15 cellular contexts compared by ENCODE assay signal in the genomic region with DNA sequence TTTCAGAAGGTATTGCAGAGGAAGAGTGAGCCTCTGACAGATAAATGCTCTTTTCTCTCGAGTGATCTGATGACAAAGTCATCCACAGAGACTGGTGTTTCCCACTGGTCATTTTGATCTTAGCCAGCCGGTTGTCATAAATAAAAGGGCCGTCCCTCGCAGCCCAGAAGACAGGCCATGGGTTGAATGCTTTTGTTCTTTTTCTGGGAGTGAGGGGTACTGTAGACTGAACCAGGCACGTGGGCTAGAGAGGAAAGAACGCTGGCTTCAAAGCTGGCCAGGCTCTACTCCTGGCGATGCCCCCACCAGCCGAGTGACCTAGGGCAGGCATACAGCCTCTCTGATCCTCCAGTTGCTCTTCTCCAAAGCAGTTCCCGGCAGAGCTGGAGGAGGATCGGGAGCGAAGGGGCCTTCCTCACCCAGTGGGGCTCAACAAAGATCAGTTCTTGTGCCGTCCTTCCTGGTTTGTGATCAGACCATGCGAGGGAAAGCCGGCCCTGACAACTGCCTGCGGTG.
DNase-seq lines count a peak whose midpoint lies in the region; ATAC-seq, FAIRE-seq and TF ChIP-seq lines count a peak whose summit lies in the region.
"Had no signal": no experiment of that assay in that cellular context is flagged by ENCODE, and none has a peak within 500 bp of the region (broad histone marks: within the 10 kb centered on the region; RNA-seq: fewer than 3 reads in every experiment).

No MANE protein-coding gene starts in this region.

- POLR2A ChIA-PET in A549 (lab: Yijun Ruan, JAX), result no interaction called here
- POLR2A ChIA-PET in PC-9 (lab: Charles Lee; ENCODE audit: unreplicated experiment), result no interaction called here

- no peaks in the 10 kb centered on the region for H3K79me2 ChIP-seq in PC-9 (ENCODE audit: low read depth)
- no peaks in the 10 kb centered on the region for H3K79me2 ChIP-seq in neural progenitor cell (ENCODE audit: low read depth)

- H3K9ac ChIP-seq in mesenchymal stem cell (ENCODE audit: low read length) (no peak overlapping the region), neural progenitor cell (no peak overlapping the region)

- no TSS peak for BruUV-seq in PC-9 (replicated peaks; lab: Mats Ljungman, UMichigan)

- TF ChIP-seq CTCF in A549 (IDR thresholded peaks at IDR 0.05) (no peak), PC-9 (conservative IDR thresholded peaks at IDR 0.05) (no peak), gastrocnemius medialis (IDR thresholded peaks at IDR 0.05 in 4 of 5, conservative IDR thresholded peaks at IDR 0.05 in 1 of 5) (no peak), neural progenitor cell (IDR thresholded peaks at IDR 0.05) (no peak)

- H2BK15ac ChIP-seq in mesenchymal stem cell (ENCODE audit: low read depth, poor library complexity, severe bottlenecking), result no peak overlapping the region

- peak overlapping the region; percentile 1 for H4K91ac ChIP-seq in mesenchymal stem cell (ENCODE audit: low read length)

- H4K20me1 ChIP-seq in PC-9 (ENCODE audit: insufficient read depth), result no peaks in the 10 kb centered on the region
- H4K20me1 ChIP-seq in neural progenitor cell (ENCODE audit: low read depth), result no peaks in the 10 kb centered on the region

- no peak overlapping the region for H2BK5ac ChIP-seq in mesenchymal stem cell (ENCODE audit: low read depth, low read length, poor library complexity, severe bottlenecking)

- intact Hi-C loops in PC-9 (cut with micrococcal nuclease; ENCODE audit: unreplicated experiment), result no loop called here
- intact Hi-C loops in gastrocnemius medialis (cut with DNase I; ENCODE audit: low total_unique reads), result no loop called here

- DNase-seq in A549 (ENCODE audit: low read depth in 1 of 2, low spot score in 1 of 2) (no peak), PC-9 (no peak), mesenchymal stem cell (no peak), gastrocnemius medialis (no peak), NCI-H748 (lab: John Stamatoyannopoulos, UW; ENCODE audit: unreplicated experiment) (no peak), neural progenitor cell (ENCODE audit: low spot score) (no peak)
- no peak for DNase-seq in stimulated activated CD4-positive, alpha-beta T cell treated with anti-CD3 and anti-CD28 coated beads, Interleukin-2, amount 100 ng/mL, for 24 hours
- DNase-seq: AML-193; CD4-positive, CD25-positive, alpha-beta regulatory T cell; KBM-7; NCI-H1105; NCI-H1694 treated with DMSO at 0.1 percent for 48 hours; NCI-H446; PC-3 had no signal

- peak overlapping the region in 1 of 2 experiments; percentile 41 for H3K4ac ChIP-seq in mesenchymal stem cell (ENCODE audit: low read depth in 1 of 2, low read length in 2 of 2)

- peaks cover 5% of the 10 kb centered on the region for H3K27me3 Mint-ChIP-seq in neural progenitor cell (ENCODE audit: insufficient read depth, low read depth)

- TF ChIP-seq RAD21 in A549 (conservative IDR thresholded peaks at IDR 0.05 in 1 of 2, IDR thresholded peaks at IDR 0.05 in 1 of 2), result no peak

- H3K4me3 ChIP-seq in A549 (no peak overlapping the region), PC-9 (no peak overlapping the region), mesenchymal stem cell (ENCODE audit: insufficient read depth in 1 of 2, low read depth in 1 of 2, low read length in 2 of 2) (no peak overlapping the region), gastrocnemius medialis (no peak overlapping the region), neural progenitor cell (no peak overlapping the region)

- H3K79me1 ChIP-seq in mesenchymal stem cell (replicated peaks; ENCODE audit: low read length, poor library complexity, severe bottlenecking), result no peaks in the 10 kb centered on the region

- in situ Hi-C loops in gastrocnemius medialis (cut with MboI; ENCODE audit: low sequenced_read_pairs in 4 of 4), result no loop called here

- H4K8ac ChIP-seq in mesenchymal stem cell (ENCODE audit: low read length), result no peak overlapping the region

- no peaks in the 10 kb centered on the region for H3K9me3 ChIP-seq in A549
- no peaks in the 10 kb centered on the region for H3K9me3 ChIP-seq in PC-9 (ENCODE audit: insufficient read depth, low read depth)
- no peaks in the 10 kb centered on the region for H3K9me3 ChIP-seq in mesenchymal stem cell (ENCODE audit: control insufficient read depth, low read length)
- H3K9me3 ChIP-seq in gastrocnemius medialis, result no peaks in the 10 kb centered on the region
- H3K9me3 ChIP-seq in neural progenitor cell (ENCODE audit: low read depth), result no peaks in the 10 kb centered on the region

- H2AFZ ChIP-seq in PC-9 (no peak overlapping the region), mesenchymal stem cell (ENCODE audit: low read depth, low read length) (no peak overlapping the region), neural progenitor cell (replicated peaks) (no peak overlapping the region)

- H2AK5ac ChIP-seq in mesenchymal stem cell (ENCODE audit: low read length, severe bottlenecking), result peak overlapping the region; percentile 50

- TF ChIP-seq POLR2A in A549 (IDR thresholded peaks at IDR 0.05; ENCODE audit: low read length) (no peak), gastrocnemius medialis (IDR thresholded peaks at IDR 0.05) (no peak)

- H3K4me2 ChIP-seq in A549, result no peak overlapping the region
- H3K4me2 ChIP-seq in PC-9, result 0 out of 2 replicates have a peak overlapping the region, but pooled peaks have one; percentile 65
- H3K4me2 ChIP-seq in mesenchymal stem cell (ENCODE audit: low read length, poor library complexity, severe bottlenecking), result no peak overlapping the region
- no peak overlapping the region for H3K4me2 ChIP-seq in neural progenitor cell

- H3K9me2 ChIP-seq in PC-9 (ENCODE audit: insufficient read depth), result no peaks in the 10 kb centered on the region

- no peak overlapping the region for H3K4me3 Mint-ChIP-seq in neural progenitor cell
- H3K4me3 Mint-ChIP-seq: CD4-positive, CD25-positive, alpha-beta regulatory T cell had no signal

- CTCF ChIA-PET in A549 (lab: Yijun Ruan, JAX) (interaction anchor here (4.0 kb wide), 1 partner anchor 12 kb away, joined by 19 read pairs; no protein-coding TSS in a partner anchor), PC-9 (lab: Charles Lee) (no interaction called here)

- no peaks in the 10 kb centered on the region for H3K36me3 Mint-ChIP-seq in neural progenitor cell
- H3K36me3 Mint-ChIP-seq: CD4-positive, CD25-positive, alpha-beta regulatory T cell had no signal

- no peak overlapping the region for H3K14ac ChIP-seq in mesenchymal stem cell (ENCODE audit: low read length in 2 of 2)

- no peak for TF ChIP-seq EP300 in A549 (IDR thresholded peaks at IDR 0.05)

- ATAC-seq in A549 (no peak), gastrocnemius medialis (no peak), GM19023 (IDR thresholded peaks at IDR 0.05; ENCODE audit: unreplicated experiment) (no peak)

- WGBS in A549 (ENCODE audit: missing lambda C conversion rate), result 85% methylated on average over 13 of the region's 15 CpGs
- WGBS in mesenchymal stem cell, result 70% methylated on average over 15 of the region's 15 CpGs

- H2BK120ac ChIP-seq in mesenchymal stem cell (ENCODE audit: low read depth, low read length), result no peak overlapping the region

- H3K27ac ChIP-seq in A549 (peak overlapping the region; percentile 65 to 78; a peak in 5 of 6 replicates), PC-9 (0 out of 2 replicates have a peak overlapping the region, but pooled peaks have one; percentile 83), mesenchymal stem cell (ENCODE audit: low read length, poor library complexity, severe bottlenecking) (no peak overlapping the region), gastrocnemius medialis (peak overlapping the region; percentile 96 to 100 (median 98)), neural progenitor cell (no peak overlapping the region)

- no peak for FAIRE-seq in A549 (lab: Jason Lieb, UNC)

- H3K23ac ChIP-seq in mesenchymal stem cell (ENCODE audit: low read length in 2 of 2), result no peak overlapping the region

- H3K27ac Mint-ChIP-seq in neural progenitor cell, result no peak overlapping the region
- H3K27ac Mint-ChIP-seq: CD4-positive, CD25-positive, alpha-beta regulatory T cell had no signal

- H3K9me3 Mint-ChIP-seq in neural progenitor cell, result no peaks in the 10 kb centered on the region
- H3K9me3 Mint-ChIP-seq: CD4-positive, CD25-positive, alpha-beta regulatory T cell had no signal

- H2BK12ac ChIP-seq in mesenchymal stem cell (ENCODE audit: low read length in 2 of 2), result peak overlapping the region in 1 of 2 experiments; percentile 70

- no peaks in the 10 kb centered on the region for H3K36me3 ChIP-seq in PC-9 (ENCODE audit: low read depth)
- H3K36me3 ChIP-seq in mesenchymal stem cell (ENCODE audit: control insufficient read depth in 1 of 2, insufficient read depth in 2 of 2, low read depth in 1 of 2, low read length in 2 of 2), result no peaks in the 10 kb centered on the region
- no peaks in the 10 kb centered on the region for H3K36me3 ChIP-seq in gastrocnemius medialis
- H3K36me3 ChIP-seq in neural progenitor cell, result no peaks in the 10 kb centered on the region

- H3K27me3 ChIP-seq in PC-9 (ENCODE audit: insufficient read depth, low read depth), result no peaks in the 10 kb centered on the region
- peaks cover 0 to 24% of the 10 kb centered on the region in 2 experiments for H3K27me3 ChIP-seq in mesenchymal stem cell (ENCODE audit: control insufficient read depth in 1 of 2, insufficient read depth in 1 of 2, low read length in 2 of 2)
- no peaks in the 10 kb centered on the region for H3K27me3 ChIP-seq in gastrocnemius medialis
- peaks cover 17% of the 10 kb centered on the region for H3K27me3 ChIP-seq in neural progenitor cell

- H3K4me1 ChIP-seq in A549 (peaks cover 20% of the 10 kb centered on the region), PC-9 (replicated peaks; ENCODE audit: insufficient read depth) (peaks cover 44% of the 10 kb centered on the region), mesenchymal stem cell (ENCODE audit: control insufficient read depth, insufficient read depth, low read depth, low read length) (peaks cover 24% of the 10 kb centered on the region), gastrocnemius medialis (peaks cover 48 to 49% of the 10 kb centered on the region in 2 donors), neural progenitor cell (no peaks in the 10 kb centered on the region)

- peak overlapping the region; percentile 41 to 86 for H3K18ac ChIP-seq in mesenchymal stem cell (ENCODE audit: low read depth in 1 of 2, low read length in 2 of 2)

- H3K4me1 Mint-ChIP-seq in neural progenitor cell, result peaks cover 16% of the 10 kb centered on the region
- H3K4me1 Mint-ChIP-seq: CD4-positive, CD25-positive, alpha-beta regulatory T cell had no signal

- H3F3A ChIP-seq in PC-9 (ENCODE audit: insufficient read depth, low read depth), result peaks cover 14% of the 10 kb centered on the region
- H3F3A ChIP-seq in neural progenitor cell (ENCODE audit: low read depth), result no peaks in the 10 kb centered on the region

TF ChIP-seq in A549, 52 proteins besides CTCF, POLR2A, EP300 and RAD21 (continues in another document):
- no peak for TF ChIP-seq BHLHE40 (IDR thresholded peaks at IDR 0.05; ENCODE audit: low read depth, low read length)
- TF ChIP-seq TP53 (CRISPR knock-in tag; IDR thresholded peaks at IDR 0.05), result no peak
- no peak for TF ChIP-seq MAX (IDR thresholded peaks at IDR 0.05)
- TF ChIP-seq CHD2 (IDR thresholded peaks at IDR 0.05; ENCODE audit: low read length, partially characterized antibody), result no peak

Comparison
In these comparisons a context has a peak if more than half of its experiments do, and no peak if none do; other contexts are left out.
1. H3K27ac ChIP-seq: peak in A549 (2 of 2), PC-9 (single experiment) and gastrocnemius medialis (4 of 4); none in mesenchymal stem cell (single experiment) and neural progenitor cell (single experiment).